In genomic region chr12:14959916-14960315, GRCh38 we compare ENCODE assay signal across 11 cellular contexts. TPM values are rescaled to one million over a fixed set of nuclear protein-coding genes. Genes with fewer than 3 reads are reported as not detected.
DNase-seq lines count a peak whose midpoint lies in the region; ATAC-seq and TF ChIP-seq lines count a peak whose summit lies in the region.
"Had no signal": no experiment of that assay in that cellular context is flagged by ENCODE, and none has a peak within 500 bp of the region (broad histone marks: within the 10 kb centered on the region; RNA-seq: fewer than 3 reads in every experiment).

No MANE protein-coding gene starts in this region.

- H3K9me3 ChIP-seq in right cardiac atrium (ENCODE audit: control insufficient read depth, low read length), result no peaks in the 10 kb centered on the region
- no peaks in the 10 kb centered on the region for H3K9me3 ChIP-seq in mucosa of rectum (ENCODE audit: control insufficient read depth in 2 of 2, low read length in 2 of 2)
- no peaks in the 10 kb centered on the region for H3K9me3 ChIP-seq in uterus

- TF ChIP-seq CTCF in uterus (IDR thresholded peaks at IDR 0.05), result no peak

- H3K4me3 Mint-ChIP-seq in activated naive CD8-positive, alpha-beta T cell treated with anti-CD3 and anti-CD28 coated beads, Interleukin-2, amount 50 U/mL, for 24 hours, result peak overlapping the region; percentile 89

- H3K27ac ChIP-seq in right cardiac atrium (ENCODE audit: low read length) (peak overlapping the region; percentile 97), mucosa of rectum (ENCODE audit: low read depth in 2 of 2, low read length in 2 of 2) (peak overlapping the region; percentile 73 to 81), uterus (peak overlapping the region; percentile 77 to 82)

- intact Hi-C loops in right cardiac atrium (cut with DNase I), result no loop called here
- intact Hi-C loops in Right ventricle myocardium inferior (cut with DNase I), result loop anchor here (5.0 to 10.0 kb wide), 2 partner anchors 53 to 115 kb away; partner anchors contain the start of gene ART4
- intact Hi-C loops in uterus (cut with DNase I; ENCODE audit: low total_unique reads), result no loop called here

- H3K9ac ChIP-seq in mucosa of rectum (ENCODE audit: low read depth in 1 of 2, low read length in 2 of 2), result peak overlapping the region; percentile 41 to 60

- DNase-seq in right cardiac atrium, result no peak
- DNase-seq in Right ventricle myocardium inferior (ENCODE audit: missing footprints), result no peak
- no peak for DNase-seq in activated naive CD8-positive, alpha-beta T cell treated with anti-CD3 and anti-CD28 coated beads, Interleukin-2, amount 50 U/mL, for 24 hours
- no peak for DNase-seq in uterus
- no peak for DNase-seq in ACHN
- no peak for DNase-seq in hippocampal formation (lab: John Stamatoyannopoulos, UW)
- DNase-seq: activated CD4-positive, alpha-beta T cell treated with anti-CD3 and anti-CD28 coated beads for 1 hour; cerebellar nuclear complex; NK-92 treated with Interleukin-12 subunit alpha and Interleukin-12 subunit beta, amount 100 ng/mL, for 24 hours had no signal

- in situ Hi-C loops in ACHN (cut with HindIII; ENCODE audit: low pct_ligation_motif_present, low pct_unique_long_range_greater_than_20kb, low sequenced_read_pairs), result no loop called here

- H3K36me3 Mint-ChIP-seq in activated naive CD8-positive, alpha-beta T cell treated with anti-CD3 and anti-CD28 coated beads, Interleukin-2, amount 50 U/mL, for 24 hours (ENCODE audit: low read depth), result peaks cover 17% of the 10 kb centered on the region

- H3K27ac Mint-ChIP-seq in activated naive CD8-positive, alpha-beta T cell treated with anti-CD3 and anti-CD28 coated beads, Interleukin-2, amount 50 U/mL, for 24 hours, result peak overlapping the region; percentile 91

- peaks cover 66% of the 10 kb centered on the region for H3K4me1 Mint-ChIP-seq in activated naive CD8-positive, alpha-beta T cell treated with anti-CD3 and anti-CD28 coated beads, Interleukin-2, amount 50 U/mL, for 24 hours

- H3K4me3 ChIP-seq in right cardiac atrium (ENCODE audit: low read length) (peak overlapping the region; percentile 40), mucosa of rectum (ENCODE audit: low read length in 2 of 2) (peak overlapping the region; percentile 44 to 75), uterus (no peak overlapping the region)

- H3K27me3 Mint-ChIP-seq in activated naive CD8-positive, alpha-beta T cell treated with anti-CD3 and anti-CD28 coated beads, Interleukin-2, amount 50 U/mL, for 24 hours, result no peaks in the 10 kb centered on the region

- no peak for ATAC-seq in right cardiac atrium
- no peak for ATAC-seq in Right ventricle myocardium inferior
- ATAC-seq in activated naive CD8-positive, alpha-beta T cell treated with anti-CD3 and anti-CD28 coated beads, Interleukin-2, amount 50 U/mL, for 24 hours, result no peak
- no peak for ATAC-seq in GM18909 (IDR thresholded peaks at IDR 0.05; ENCODE audit: poor library complexity, unreplicated experiment)

- 58% methylated on average over 3 of the region's 3 CpGs for WGBS in right cardiac atrium

- TF ChIP-seq POLR2A in uterus (IDR thresholded peaks at IDR 0.05), result no peak

- no peaks in the 10 kb centered on the region for H3K36me3 ChIP-seq in mucosa of rectum (ENCODE audit: control insufficient read depth in 2 of 2, insufficient read depth in 2 of 2, low read length in 2 of 2)
- H3K36me3 ChIP-seq in uterus, result no peaks in the 10 kb centered on the region

- H3K27me3 ChIP-seq in right cardiac atrium (ENCODE audit: control insufficient read depth, insufficient read depth), result no peaks in the 10 kb centered on the region
- no peaks in the 10 kb centered on the region for H3K27me3 ChIP-seq in mucosa of rectum (ENCODE audit: control insufficient read depth in 2 of 2, insufficient read depth in 2 of 2, low read length in 2 of 2)
- H3K27me3 ChIP-seq in uterus, result no peaks in the 10 kb centered on the region

- H3K9me3 Mint-ChIP-seq in activated naive CD8-positive, alpha-beta T cell treated with anti-CD3 and anti-CD28 coated beads, Interleukin-2, amount 50 U/mL, for 24 hours, result no peaks in the 10 kb centered on the region

- H3K4me1 ChIP-seq in right cardiac atrium (ENCODE audit: control insufficient read depth, insufficient read depth, low read length) (peaks cover 7% of the 10 kb centered on the region), mucosa of rectum (ENCODE audit: control insufficient read depth in 2 of 2, insufficient read depth in 2 of 2, low read length in 2 of 2) (peaks cover 4 to 9% of the 10 kb centered on the region in 2 donors), uterus (no peaks in the 10 kb centered on the region)

RNA-seq across cellular contexts. Expression of gene ARHGDIB, which starts 1.5 kb away (rescaled TPM):
- total RNA-seq in right cardiac atrium (10 to 100 TPM; 45.6 to 67.6 (median 61.5) TPM), Right ventricle myocardium inferior (72.1 TPM), uterus (100 to 1,000 TPM in 1 of 4 donors, 10 to 100 TPM in 3; 28.4 to 175 (median 59.9) TPM)
- polyA plus RNA-seq in right cardiac atrium, result 73.5 TPM

RNA-seq across cellular contexts. Expression of gene PDE6H, which starts 12.9 kb away (rescaled TPM):
- not detected for total RNA-seq in right cardiac atrium
- not detected for polyA plus RNA-seq in right cardiac atrium
- total RNA-seq in Right ventricle myocardium inferior, result not detected
- not detected for total RNA-seq in uterus

RNA-seq across cellular contexts. Expression of gene ERP27, which starts 21.6 kb away (rescaled TPM):
- total RNA-seq in right cardiac atrium, result under 1 TPM; 0.17 to 0.49 (median 0.37) TPM
- polyA plus RNA-seq in right cardiac atrium, result 0.32 TPM
- 0.19 TPM for total RNA-seq in Right ventricle myocardium inferior
- 1 to 10 TPM in 2 of 4 donors, under 1 TPM in 1, not detected in 1; 0.61 to 2.6 (median 1.5) TPM for total RNA-seq in uterus

Comparison
In these comparisons a context has a peak if more than half of its experiments do, and no peak if none do; other contexts are left out.
1. H3K4me3 ChIP-seq: peak in right cardiac atrium (single experiment) and mucosa of rectum (2 of 2); none in uterus (0 of 2).
2. Peak in every context shown above with its lines, with median percentiles within 50 percentile points of each other: H3K27ac ChIP-seq.